8 cellular contexts compared by ENCODE assay signal in genomic region chr7:47571355-47572100, GRCh38. TPM values are rescaled to one million over a fixed set of nuclear protein-coding genes. Genes with fewer than 3 reads are reported as not detected.
DNase-seq lines count a peak whose midpoint lies in the region; ATAC-seq and TF ChIP-seq lines count a peak whose summit lies in the region.

No MANE protein-coding gene starts in this region.

- no peaks in the 10 kb centered on the region for H3K9me3 Mint-ChIP-seq in activated CD4-positive, alpha-beta T cell treated with anti-CD3 and anti-CD28 coated beads, Interleukin-2, amount 10 ng/mL, durations not matched to agents 24 days and 14 days

- H3K27ac ChIP-seq in caudate nucleus (ENCODE audit: low read depth, low read length) (peak overlapping the region; percentile 31), lung (ENCODE audit: low read depth in 1 of 2, low read length in 1 of 2) (peak overlapping the region; percentile 73 to 86), transverse colon (peak overlapping the region; percentile 82 to 93 (median 90))

- H3K27ac Mint-ChIP-seq in activated CD4-positive, alpha-beta T cell treated with anti-CD3 and anti-CD28 coated beads, Interleukin-2, amount 10 ng/mL, durations not matched to agents 24 days and 14 days, result no peak overlapping the region

- H3K4me3 ChIP-seq in lung, result no peak overlapping the region
- peak overlapping the region in 2 of 4 donors; percentile 2 to 25 for H3K4me3 ChIP-seq in transverse colon

- TF ChIP-seq CTCF in lung (IDR thresholded peaks at IDR 0.05; ENCODE audit: control extremely low read depth, extremely low read depth) (no peak), transverse colon (IDR thresholded peaks at IDR 0.05) (no peak)

- in situ Hi-C loops in transverse colon (cut with MboI; ENCODE audit: low pct_ligation_motif_present in 1 of 4, low pct_unique_long_range_greater_than_20kb in 1 of 4, low sequenced_read_pairs in 3 of 4), result no loop called here

- ATAC-seq in lung (ENCODE audit: insufficient read depth, low FRiP score), result peak; percentile 53

- intact Hi-C loops in transverse colon (cut with DNase I; ENCODE audit: low total_unique reads), result no loop called here
- intact Hi-C loops in activated CD4-positive, alpha-beta T cell treated with anti-CD3 and anti-CD28 coated beads, Interleukin-2, amount 10 ng/mL, durations not matched to agents 24 days and 14 days (cut with micrococcal nuclease), result no loop called here

- H3K4me1 Mint-ChIP-seq in activated CD4-positive, alpha-beta T cell treated with anti-CD3 and anti-CD28 coated beads, Interleukin-2, amount 10 ng/mL, durations not matched to agents 24 days and 14 days, result no peaks in the 10 kb centered on the region

- H3K27me3 Mint-ChIP-seq in activated CD4-positive, alpha-beta T cell treated with anti-CD3 and anti-CD28 coated beads, Interleukin-2, amount 10 ng/mL, durations not matched to agents 24 days and 14 days, result peaks cover 8% of the 10 kb centered on the region

- no peak overlapping the region for H3K4me3 Mint-ChIP-seq in activated CD4-positive, alpha-beta T cell treated with anti-CD3 and anti-CD28 coated beads, Interleukin-2, amount 10 ng/mL, durations not matched to agents 24 days and 14 days

- WGBS in lung, 2 donors, result 5 to 7% methylated on average over 23 of the region's 23 CpGs
- 0 to 26% methylated on average over 1 to 22 of the region's 23 CpGs for WGBS in transverse colon (ENCODE audit: low coverage in 1 of 2), 2 donors

- no peak for TF ChIP-seq EP300 in transverse colon (IDR thresholded peaks at IDR 0.05; ENCODE audit: low read depth)

- H3K36me3 Mint-ChIP-seq in activated CD4-positive, alpha-beta T cell treated with anti-CD3 and anti-CD28 coated beads, Interleukin-2, amount 10 ng/mL, durations not matched to agents 24 days and 14 days (ENCODE audit: low read depth), result no peaks in the 10 kb centered on the region

- H3K4me1 ChIP-seq in lung (ENCODE audit: control insufficient read depth in 2 of 2, insufficient read depth in 2 of 2, low read length in 2 of 2) (peaks cover 13 to 40% of the 10 kb centered on the region in 2 donors), transverse colon (peaks cover 55 to 67% (median 62%) of the 10 kb centered on the region in 4 donors)

- TF ChIP-seq POLR2A in transverse colon (IDR thresholded peaks at IDR 0.05), result no peak

- peak; percentile 79 for DNase-seq in GM03348 (ENCODE audit: low spot score)
- DNase-seq in NCI-H2171 (lab: John Stamatoyannopoulos, UW), result peak; percentile 54
- DNase-seq in caudate nucleus (lab: John Stamatoyannopoulos, UW), result peak in 24 of 61 donors; percentile 2 to 61 (median 30)
- DNase-seq in lung (ENCODE audit: low spot score), result peak; percentile 76
- peak; percentile 62 for DNase-seq in transverse colon
- no peak for DNase-seq in activated CD4-positive, alpha-beta T cell treated with anti-CD3 and anti-CD28 coated beads, Interleukin-2, amount 10 ng/mL, durations not matched to agents 24 days and 14 days
- no peak for DNase-seq in HCEC 1CT
- no peak for DNase-seq in activated naive CD4-positive, alpha-beta T cell treated with anti-CD3 and anti-CD28 coated beads, Interleukin-2, amount 50 U/mL, for 16 hours

- H3K36me3 ChIP-seq in lung (ENCODE audit: control insufficient read depth in 2 of 2, insufficient read depth in 2 of 2, low read length in 2 of 2), result no peaks in the 10 kb centered on the region
- no peaks in the 10 kb centered on the region for H3K36me3 ChIP-seq in transverse colon

- H3K9me3 ChIP-seq in lung (ENCODE audit: control insufficient read depth in 2 of 2, insufficient read depth in 1 of 2, low read length in 1 of 2) (no peaks in the 10 kb centered on the region), transverse colon (no peaks in the 10 kb centered on the region)

- H3K27me3 ChIP-seq in lung (ENCODE audit: control insufficient read depth, insufficient read depth) (no peaks in the 10 kb centered on the region), transverse colon (no peaks in the 10 kb centered on the region)

RNA-seq across cellular contexts. Expression of gene TNS3, which starts 10.4 kb away (rescaled TPM):
- total RNA-seq in lung, result 100 to 1,000 TPM; 120 to 140 TPM
- polyA plus RNA-seq in lung, result 10 to 100 TPM; 23.8 to 51.7 TPM
- 100 to 1,000 TPM in 1 of 4 donors, 10 to 100 TPM in 3; 58.5 to 104 (median 72.7) TPM for total RNA-seq in transverse colon
- 4.7 and 5.7 TPM in 2 replicates for total RNA-seq in activated CD4-positive, alpha-beta T cell treated with anti-CD3 and anti-CD28 coated beads, Interleukin-2, amount 10 ng/mL, durations not matched to agents 24 days and 14 days

Comparison
In these comparisons a context has a peak if more than half of its experiments do, and no peak if none do; other contexts are left out.
1. DNase-seq: peak in GM03348 (single experiment), NCI-H2171 (single experiment), lung (single experiment) and transverse colon (single experiment); none in activated CD4-positive, alpha-beta T cell treated with anti-CD3 and anti-CD28 coated beads, Interleukin-2, amount 10 ng/mL, durations not matched to agents 24 days and 14 days (single experiment), HCEC 1CT (single experiment) and activated naive CD4-positive, alpha-beta T cell treated with anti-CD3 and anti-CD28 coated beads, Interleukin-2, amount 50 U/mL, for 16 hours (single experiment).
2. H3K27ac ChIP-seq: peak in every context shown above with its lines; median percentile 90 in transverse colon; 80 in lung; 31 in caudate nucleus.